ENCODE assay signal across 1 cellular context in the genomic region with DNA sequence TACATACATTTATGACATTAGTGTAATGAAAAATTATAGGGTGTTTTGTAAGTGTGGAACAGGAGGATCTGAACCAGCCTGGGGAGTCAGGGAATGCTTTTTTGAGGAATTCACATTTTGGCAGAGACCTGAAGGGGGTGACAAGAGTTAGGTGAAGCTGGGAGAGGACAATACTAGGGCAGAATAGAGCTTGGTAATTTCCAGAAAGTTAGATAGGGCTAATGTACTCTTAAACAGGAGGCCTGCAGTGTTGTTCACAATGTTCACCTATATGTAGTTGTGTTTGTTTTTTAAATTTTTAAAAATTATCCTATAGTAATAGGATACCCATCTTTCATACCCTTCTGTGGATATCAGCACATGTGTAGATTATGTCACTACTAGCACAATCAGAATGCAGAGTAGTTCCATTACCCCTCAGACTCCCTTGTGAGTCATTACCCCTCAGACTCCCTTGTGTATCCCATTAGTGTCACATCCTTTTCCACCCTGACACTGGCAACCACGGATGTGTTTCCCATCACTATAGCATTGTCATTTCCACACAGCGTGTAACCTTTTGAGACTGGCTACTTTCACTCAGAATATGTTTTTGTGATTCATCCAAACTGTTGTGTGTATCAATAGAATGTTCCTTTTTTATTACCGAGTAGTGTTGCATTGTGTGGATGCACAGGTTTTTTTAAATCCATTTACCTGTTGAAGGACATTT.
TF ChIP-seq lines count a peak whose summit lies in the region.

No MANE protein-coding gene starts in this region.

TF ChIP-seq in HepG2, 621 proteins besides CTCF, POLR2A, EP300 and RAD21 (continued from another document):
- TF ChIP-seq, protein P1, sequence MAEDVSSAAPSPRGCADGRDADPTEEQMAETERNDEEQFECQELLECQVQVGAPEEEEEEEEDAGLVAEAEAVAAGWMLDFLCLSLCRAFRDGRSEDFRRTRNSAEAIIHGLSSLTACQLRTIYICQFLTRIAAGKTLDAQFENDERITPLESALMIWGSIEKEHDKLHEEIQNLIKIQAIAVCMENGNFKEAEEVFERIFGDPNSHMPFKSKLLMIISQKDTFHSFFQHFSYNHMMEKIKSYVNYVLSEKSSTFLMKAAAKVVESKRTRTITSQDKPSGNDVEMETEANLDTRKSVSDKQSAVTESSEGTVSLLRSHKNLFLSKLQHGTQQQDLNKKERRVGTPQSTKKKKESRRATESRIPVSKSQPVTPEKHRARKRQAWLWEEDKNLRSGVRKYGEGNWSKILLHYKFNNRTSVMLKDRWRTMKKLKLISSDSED (CRISPR knock-in tag; IDR thresholded peaks at IDR 0.05), result no peak
- peak; percentile 49 for TF ChIP-seq FOSL2 (CRISPR knock-in tag; IDR thresholded peaks at IDR 0.05)
- TF ChIP-seq, protein P2, sequence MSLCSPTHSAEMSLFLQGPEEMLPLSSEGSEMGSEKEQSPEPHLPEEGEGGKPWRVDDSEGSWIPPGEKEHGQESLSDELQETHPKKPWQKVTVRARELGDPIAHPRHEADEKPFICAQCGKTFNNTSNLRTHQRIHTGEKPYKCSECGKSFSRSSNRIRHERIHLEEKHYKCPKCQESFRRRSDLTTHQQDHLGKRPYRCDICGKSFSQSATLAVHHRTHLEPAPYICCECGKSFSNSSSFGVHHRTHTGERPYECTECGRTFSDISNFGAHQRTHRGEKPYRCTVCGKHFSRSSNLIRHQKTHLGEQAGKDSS (CRISPR knock-in tag; IDR thresholded peaks at IDR 0.05; ENCODE audit: borderline replicate concordance, low read depth), result no peak
- no peak for TF ChIP-seq ZNF101 (CRISPR knock-in tag; IDR thresholded peaks at IDR 0.05; ENCODE audit: borderline replicate concordance, low read depth)
